33 cellular contexts compared by ENCODE assay signal in the genomic region with DNA sequence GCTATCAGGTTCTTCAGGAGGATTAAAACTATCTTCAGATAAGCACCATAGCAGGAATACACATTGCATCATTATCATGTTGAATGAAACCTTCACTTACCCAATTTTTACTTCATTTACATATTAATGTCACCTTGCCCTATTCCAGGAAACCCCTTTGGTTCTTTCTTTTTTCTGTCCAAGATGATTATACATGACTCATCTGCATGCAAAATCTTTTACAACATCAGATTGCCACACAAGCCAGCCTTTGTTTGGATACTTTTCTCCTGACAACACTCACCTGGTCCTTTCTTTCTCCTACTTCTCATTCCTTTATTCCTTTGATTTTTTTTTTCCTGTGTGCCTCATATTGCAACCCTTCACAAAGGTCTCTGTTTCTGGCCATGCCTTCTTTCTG.
DNase-seq lines count a peak whose midpoint lies in the region; ATAC-seq and TF ChIP-seq lines count a peak whose summit lies in the region.
"Had no signal": no experiment of that assay in that cellular context is flagged by ENCODE, and none has a peak within 500 bp of the region (broad histone marks: within the 10 kb centered on the region; RNA-seq: fewer than 3 reads in every experiment).

No MANE protein-coding gene starts in this region.

- DNase-seq in Calu3 (peak; percentile 9), neural progenitor cell (ENCODE audit: low spot score) (no peak), coronary artery (ENCODE audit: low spot score) (no peak), Kasumi-1 (lab: John Stamatoyannopoulos, UW) (no peak)
- DNase-seq: ACHN; activated CD4-positive, alpha-beta T cell treated with anti-CD3 and anti-CD28 coated beads, Interleukin-2, amount 50 U/mL, for 4 hours; activated CD8-positive, alpha-beta memory T cell treated with anti-CD3 and anti-CD28 coated beads, Interleukin-2, amount 10 ng/mL, durations not matched to agents 7 days and 5 days; activated T-cell treated with anti-CD3 and anti-CD28 coated beads, Interleukin-2, amount 50 U/mL, for 72 hours; body of pancreas; CD8-positive, alpha-beta T cell; DMS153; HCEC 1CT; hypothalamus; immature natural killer cell; IMR-90; left colon; NCI-H1105 treated with DMSO at 0.1 percent for 48 hours; NCI-H187 treated with DMSO at 0.1 percent for 48 hours; NCI-H2227 treated with DMSO at 0.1 percent for 48 hours; Peyer's patch; SHP77; stimulated activated CD4-positive, alpha-beta T cell treated with anti-CD3 and anti-CD28 coated beads, Interleukin-1b, Interleukin-23, amount 100 ng/mL, for 48 hours; stimulated activated naive CD8-positive, alpha-beta T cell treated with anti-CD3 and anti-CD28 coated beads, Interleukin-15, Interleukin-2, amounts not matched to agents 100 U/mL and 50 U/mL, for 24 hours; T-helper 2 cell; testis had no signal

- no peak for TF ChIP-seq CTCF in Calu3 (IDR thresholded peaks at IDR 0.05; ENCODE audit: unreplicated experiment)
- no peak for TF ChIP-seq CTCF in brain (conservative IDR thresholded peaks at IDR 0.05)
- no peak for TF ChIP-seq CTCF in neural progenitor cell (IDR thresholded peaks at IDR 0.05)
- no peak for TF ChIP-seq CTCF in coronary artery (IDR thresholded peaks at IDR 0.05)

- H3K27ac ChIP-seq in HUES64 (ENCODE audit: low read depth, low read length), result peak overlapping the region; percentile 25; the same call in 1 of the 2 replicates
- no peak overlapping the region for H3K27ac ChIP-seq in neural progenitor cell
- no peak overlapping the region for H3K27ac ChIP-seq in coronary artery
- H3K27ac ChIP-seq: body of pancreas, parathyroid adenoma, Peyer's patch, right atrium auricular region, testis had no signal

- no peaks in the 10 kb centered on the region for H3K9me3 Mint-ChIP-seq in Calu3 (ENCODE audit: low read depth, unreplicated experiment)
- H3K9me3 Mint-ChIP-seq in brain, result no peaks in the 10 kb centered on the region
- peaks cover 2% of the 10 kb centered on the region for H3K9me3 Mint-ChIP-seq in neural progenitor cell
- H3K9me3 Mint-ChIP-seq: activated T-cell treated with anti-CD3 and anti-CD28 coated beads, Interleukin-2, amount 50 U/mL, for 72 hours; CD8-positive, alpha-beta T cell; nephron had no signal

- H3K9me3 ChIP-seq in HUES64 (ENCODE audit: insufficient read depth, low read depth, low read length) (no peaks in the 10 kb centered on the region), neural progenitor cell (ENCODE audit: low read depth) (no peaks in the 10 kb centered on the region)
- H3K9me3 ChIP-seq: body of pancreas, Peyer's patch, right atrium auricular region, testis had no signal

- H3K9ac ChIP-seq in HUES64 (ENCODE audit: low read depth, low read length), result 0 out of 2 replicates have a peak overlapping the region, but pooled peaks have one; percentile 4
- H3K9ac ChIP-seq in neural progenitor cell, result no peak overlapping the region
- H3K9ac ChIP-seq: parathyroid adenoma had no signal

- intact Hi-C loops in Calu3 (cut with micrococcal nuclease; ENCODE audit: unreplicated experiment), result no loop called here

- H3K27me3 ChIP-seq in HUES64 (ENCODE audit: insufficient read depth, low read length) (no peaks in the 10 kb centered on the region), neural progenitor cell (no peaks in the 10 kb centered on the region)
- H3K27me3 ChIP-seq: body of pancreas, Peyer's patch, right atrium auricular region, testis had no signal

- H3K36me3 Mint-ChIP-seq in Calu3 (ENCODE audit: insufficient read depth, unreplicated experiment), result no peaks in the 10 kb centered on the region
- no peaks in the 10 kb centered on the region for H3K36me3 Mint-ChIP-seq in brain
- H3K36me3 Mint-ChIP-seq in neural progenitor cell, result no peaks in the 10 kb centered on the region
- H3K36me3 Mint-ChIP-seq: activated CD8-positive, alpha-beta memory T cell treated with anti-CD3 and anti-CD28 coated beads, Interleukin-2, amount 10 ng/mL, durations not matched to agents 7 days and 5 days; CD8-positive, alpha-beta T cell; immature natural killer cell had no signal

- CTCF ChIA-PET in Calu3 (lab: Charles Lee), result no interaction called here

- ATAC-seq in GM19324 (IDR thresholded peaks at IDR 0.05; ENCODE audit: low FRiP score, unreplicated experiment), result no peak
- ATAC-seq: activated CD4-positive, CD25-positive, alpha-beta regulatory T cell treated with anti-CD3 and anti-CD28 coated beads, Interleukin-2, amount 50 U/mL, for 24 hours; activated CD8-positive, alpha-beta memory T cell treated with anti-CD3 and anti-CD28 coated beads, Interleukin-2, amount 10 ng/mL, durations not matched to agents 7 days and 5 days; activated T-cell treated with anti-CD3 and anti-CD28 coated beads, Interleukin-2, amount 50 U/mL, for 72 hours; body of pancreas; CD8-positive, alpha-beta T cell; left colon; stimulated activated naive CD8-positive, alpha-beta T cell treated with anti-CD3 and anti-CD28 coated beads, Interleukin-15, Interleukin-2, amounts not matched to agents 100 U/mL and 50 U/mL, for 24 hours had no signal

- H2AFZ ChIP-seq in neural progenitor cell (replicated peaks), result peak overlapping the region; percentile 33
- H2AFZ ChIP-seq: parathyroid adenoma had no signal

- H3K27ac Mint-ChIP-seq in Calu3 (ENCODE audit: unreplicated experiment) (peak overlapping the region; percentile 4), brain (peak overlapping the region in 4 of 5 experiments; percentile 9 to 82 (median 41)), neural progenitor cell (no peak overlapping the region)
- H3K27ac Mint-ChIP-seq: activated CD8-positive, alpha-beta memory T cell treated with anti-CD3 and anti-CD28 coated beads, Interleukin-2, amount 10 ng/mL, durations not matched to agents 7 days and 5 days; activated T-cell treated with anti-CD3 and anti-CD28 coated beads, Interleukin-2, amount 50 U/mL, for 72 hours; B cell; CD8-positive, alpha-beta T cell; immature natural killer cell; nephron had no signal

- H3K4me3 Mint-ChIP-seq in Calu3 (ENCODE audit: low read depth, unreplicated experiment) (no peak overlapping the region), brain (peak overlapping the region in 1 of 5 experiments; percentile 5), neural progenitor cell (no peak overlapping the region)
- H3K4me3 Mint-ChIP-seq: activated CD8-positive, alpha-beta memory T cell treated with anti-CD3 and anti-CD28 coated beads, Interleukin-2, amount 10 ng/mL, durations not matched to agents 7 days and 5 days; activated T-cell treated with anti-CD3 and anti-CD28 coated beads, Interleukin-2, amount 50 U/mL, for 72 hours; B cell; CD8-positive, alpha-beta T cell; immature natural killer cell; nephron had no signal

- H3K79me2 ChIP-seq in neural progenitor cell (ENCODE audit: low read depth), result no peaks in the 10 kb centered on the region
- H3K79me2 ChIP-seq: parathyroid adenoma had no signal

- H3K4me2 ChIP-seq in neural progenitor cell, result peak overlapping the region; percentile 28

- peaks cover 80% of the 10 kb centered on the region for H3K4me1 ChIP-seq in HUES64 (ENCODE audit: insufficient read depth, low read length)
- H3K4me1 ChIP-seq in neural progenitor cell, result peaks cover 66% of the 10 kb centered on the region
- H3K4me1 ChIP-seq: body of pancreas, parathyroid adenoma, Peyer's patch, right atrium auricular region, testis had no signal

- H3K4me1 Mint-ChIP-seq in Calu3 (ENCODE audit: low read depth, unreplicated experiment) (peaks cover 14% of the 10 kb centered on the region), brain (peaks cover 61% of the 10 kb centered on the region), neural progenitor cell (peaks cover 75% of the 10 kb centered on the region)
- H3K4me1 Mint-ChIP-seq: activated CD8-positive, alpha-beta memory T cell treated with anti-CD3 and anti-CD28 coated beads, Interleukin-2, amount 10 ng/mL, durations not matched to agents 7 days and 5 days; B cell; immature natural killer cell; nephron had no signal

- no peaks in the 10 kb centered on the region for H4K20me1 ChIP-seq in neural progenitor cell (ENCODE audit: low read depth)

- peaks cover 18% of the 10 kb centered on the region for H3F3A ChIP-seq in neural progenitor cell (ENCODE audit: low read depth)

- BruUV-seq in Calu3 (replicated peaks; lab: Mats Ljungman, UMichigan), result no TSS peak

- H3K36me3 ChIP-seq in HUES64 (ENCODE audit: insufficient read depth, low read length), result no peaks in the 10 kb centered on the region
- no peaks in the 10 kb centered on the region for H3K36me3 ChIP-seq in neural progenitor cell
- H3K36me3 ChIP-seq: Peyer's patch, right atrium auricular region had no signal

- H3K4me3 ChIP-seq in HUES64 (ENCODE audit: low read length), result no peak overlapping the region
- H3K4me3 ChIP-seq in neural progenitor cell, result no peak overlapping the region
- H3K4me3 ChIP-seq in coronary artery, result no peak overlapping the region
- H3K4me3 ChIP-seq: body of pancreas, Peyer's patch, right atrium auricular region, testis had no signal

- H3K27me3 Mint-ChIP-seq in Calu3 (ENCODE audit: unreplicated experiment) (no peaks in the 10 kb centered on the region), brain (no peaks in the 10 kb centered on the region), neural progenitor cell (ENCODE audit: insufficient read depth, low read depth) (peaks cover 5% of the 10 kb centered on the region)
- H3K27me3 Mint-ChIP-seq: activated CD8-positive, alpha-beta memory T cell treated with anti-CD3 and anti-CD28 coated beads, Interleukin-2, amount 10 ng/mL, durations not matched to agents 7 days and 5 days; B cell had no signal
